28 cellular contexts compared by ENCODE assay signal in genomic region chr21:44443291-44443890, GRCh38.
"Had no signal": no experiment of that assay in that cellular context is flagged by ENCODE, and none has a peak within 500 bp of the region (broad histone marks: within the 10 kb centered on the region; RNA-seq: fewer than 3 reads in every experiment).

No MANE protein-coding gene starts in this region.

- H3K27me3 Mint-ChIP-seq: T-helper 17 cell had no signal

- H3K36me3 Mint-ChIP-seq: natural killer cell had no signal

- ATAC-seq: activated CD8-positive, alpha-beta T cell treated with anti-CD3 and anti-CD28 coated beads for 36 hours; effector memory CD8-positive, alpha-beta T cell; esophagus mucosa; left ventricle myocardium superior; natural killer cell; psoas muscle; right cardiac atrium; stimulated activated memory B cell treated with anti-CD40 and anti-IgM and Interleukin-4, amounts not matched to agents 10 μg/mL and 1 μg/mL and 100 μg/mL, for 72 hours; T-helper 17 cell had no signal

- H3K36me3 ChIP-seq: adrenal gland, colonic mucosa, suprapubic skin, tibial nerve, uterus had no signal

- H3K4me3 ChIP-seq: adrenal gland, colonic mucosa, dorsolateral prefrontal cortex, psoas muscle, stomach, suprapubic skin, tibial nerve, uterus had no signal

- H3K9me3 ChIP-seq: adrenal gland, colonic mucosa, psoas muscle, stomach, suprapubic skin, tibial nerve, uterus had no signal

- FAIRE-seq: astrocyte, endothelial cell of umbilical vein, small intestine had no signal

- H3K27ac ChIP-seq: adrenal gland, colonic mucosa, dorsolateral prefrontal cortex, psoas muscle, stomach, suprapubic skin, tibial nerve, uterus had no signal

- H3K4me1 Mint-ChIP-seq: activated CD4-positive, alpha-beta T cell treated with anti-CD3 and anti-CD28 coated beads, Interleukin-2, amount 10 ng/mL, durations not matched to agents 7 days and 5 days; central memory CD8-positive, alpha-beta T cell; T-helper 17 cell had no signal

- H3K27ac Mint-ChIP-seq: activated CD4-positive, alpha-beta T cell treated with anti-CD3 and anti-CD28 coated beads, Interleukin-2, amount 10 ng/mL, durations not matched to agents 7 days and 5 days; activated CD8-positive, alpha-beta T cell treated with anti-CD3 and anti-CD28 coated beads for 36 hours; activated naive CD8-positive, alpha-beta T cell; stimulated activated memory B cell treated with anti-CD40 and anti-IgM and Interleukin-4, amounts not matched to agents 10 μg/mL and 1 μg/mL and 100 μg/mL, for 72 hours; T-helper 17 cell had no signal

- DNase-seq: activated CD4-positive, alpha-beta T cell treated with anti-CD3 and anti-CD28 coated beads, Interleukin-2, amount 10 ng/mL, durations not matched to agents 7 days and 5 days; activated gamma-delta T cell treated with Interleukin-2 at 50 U/mL for 16 hours; activated T-cell treated with anti-CD3 and anti-CD28 coated beads, Interleukin-2, amount 50 U/mL, for 1 hour; adrenal gland; colonic mucosa; effector memory CD8-positive, alpha-beta T cell; foreskin melanocyte; hippocampal formation; midbrain; natural killer cell; small intestine; stimulated activated CD4-positive, alpha-beta T cell treated with anti-CD3 and anti-CD28 coated beads, Interleukin-15, amount 100 ng/mL, for 24 hours; stomach; T-helper 17 cell; uterus had no signal

- H3K4me1 ChIP-seq: adrenal gland, colonic mucosa, psoas muscle, tibial nerve, uterus had no signal

- H3K27me3 ChIP-seq: colonic mucosa had no signal

- H3K9me3 Mint-ChIP-seq: activated CD4-positive, alpha-beta T cell treated with anti-CD3 and anti-CD28 coated beads, Interleukin-2, amount 10 ng/mL, durations not matched to agents 7 days and 5 days; activated CD8-positive, alpha-beta T cell treated with anti-CD3 and anti-CD28 coated beads for 36 hours; central memory CD8-positive, alpha-beta T cell; effector memory CD8-positive, alpha-beta T cell; natural killer cell; stimulated activated memory B cell treated with anti-CD40 and anti-IgM and Interleukin-4, amounts not matched to agents 10 μg/mL and 1 μg/mL and 100 μg/mL, for 72 hours had no signal

- H3K4me3 Mint-ChIP-seq: activated CD4-positive, alpha-beta T cell treated with anti-CD3 and anti-CD28 coated beads, Interleukin-2, amount 10 ng/mL, durations not matched to agents 7 days and 5 days; activated CD8-positive, alpha-beta T cell treated with anti-CD3 and anti-CD28 coated beads for 36 hours; activated naive CD8-positive, alpha-beta T cell; central memory CD8-positive, alpha-beta T cell; effector memory CD8-positive, alpha-beta T cell; natural killer cell; stimulated activated memory B cell treated with anti-CD40 and anti-IgM and Interleukin-4, amounts not matched to agents 10 μg/mL and 1 μg/mL and 100 μg/mL, for 72 hours; T-helper 17 cell had no signal
